ENCODE assay signal across 20 cellular contexts in genomic region chr10:2475711-2476110, GRCh38.
DNase-seq lines count a peak whose midpoint lies in the region; ATAC-seq and TF ChIP-seq lines count a peak whose summit lies in the region.
"Had no signal": no experiment of that assay in that cellular context is flagged by ENCODE, and none has a peak within 500 bp of the region (broad histone marks: within the 10 kb centered on the region; RNA-seq: fewer than 3 reads in every experiment).

No MANE protein-coding gene starts in this region.

- CTCF ChIA-PET in WTC11 (lab: Charles Lee): no interaction called here
- CTCF ChIA-PET in RWPE1 (lab: Yijun Ruan, JAX): no interaction called here

- H3K4me1 Mint-ChIP-seq in WTC11 (peaks cover 29% of the 10 kb centered on the region), glutamatergic neuron (ENCODE audit: low read depth, unreplicated experiment) (peaks cover 24% of the 10 kb centered on the region)
- H3K4me1 Mint-ChIP-seq: CD4-positive, CD25-positive, alpha-beta regulatory T cell had no signal

- H3K4me2 ChIP-seq in BLaER1: peak overlapping the region; percentile 37

- H3K27ac Mint-ChIP-seq in WTC11: peak overlapping the region; percentile 30; the same call in 1 of the 2 replicates
- peak overlapping the region; percentile 95 for H3K27ac Mint-ChIP-seq in glutamatergic neuron (ENCODE audit: unreplicated experiment)
- H3K27ac Mint-ChIP-seq: CD4-positive, CD25-positive, alpha-beta regulatory T cell had no signal

- H3K4me3 ChIP-seq in BLaER1: no peak overlapping the region
- H3K4me3 ChIP-seq: GM23248, SJCRH30 had no signal

- H3K9me3 Mint-ChIP-seq in WTC11 (peaks cover 21% of the 10 kb centered on the region), glutamatergic neuron (ENCODE audit: unreplicated experiment) (peaks cover 17% of the 10 kb centered on the region)

- no peak overlapping the region for H3K4me3 Mint-ChIP-seq in WTC11
- peak overlapping the region; percentile 47 for H3K4me3 Mint-ChIP-seq in glutamatergic neuron (ENCODE audit: unreplicated experiment)
- H3K4me3 Mint-ChIP-seq: CD4-positive, CD25-positive, alpha-beta regulatory T cell; H9 had no signal

- intact Hi-C loops in sciatic nerve (cut with DNase I): no loop called here

- peaks cover 9% of the 10 kb centered on the region; the same call in 1 of the 2 replicates for H3K9me3 ChIP-seq in BLaER1
- H3K9me3 ChIP-seq: BE2C, SJCRH30 had no signal

- DNase-seq in WTC11 (ENCODE audit: low spot score) (no peak), glutamatergic neuron (no peak), sciatic nerve (ENCODE audit: low spot score) (no peak), RWPE1 (ENCODE audit: low spot score) (no peak), NCI-H226 (no peak)
- no peak for DNase-seq in central memory CD4-positive, alpha-beta T cell
- DNase-seq: 8988T; BE2C; CD4-positive, CD25-positive, alpha-beta regulatory T cell; GM23248; H9; KBM-7; NCI-H1105 treated with DMSO at 0.1 percent for 48 hours; NCI-H1694; NCI-H2029 treated with DMSO at 0.1 percent for 48 hours; NCI-H69; SJCRH30 had no signal

- 0 out of 2 replicates have a peak overlapping the region, but pooled peaks have one; percentile 4 for H3K27ac ChIP-seq in BLaER1
- H3K27ac ChIP-seq in RWPE1: no peak overlapping the region
- H3K27ac ChIP-seq: GM23248, SJCRH30 had no signal

- H3K27me3 ChIP-seq in BLaER1: no peaks in the 10 kb centered on the region
- H3K27me3 ChIP-seq: BE2C, SJCRH30 had no signal

- H3K36me3 ChIP-seq in BLaER1: no peaks in the 10 kb centered on the region
- H3K36me3 ChIP-seq: BE2C, SJCRH30 had no signal

- no peaks in the 10 kb centered on the region for H4K20me1 ChIP-seq in BLaER1

- no peak for TF ChIP-seq CTCF in WTC11 (IDR thresholded peaks at IDR 0.05)
- TF ChIP-seq CTCF in glutamatergic neuron (IDR thresholded peaks at IDR 0.05; ENCODE audit: partially characterized antibody, unreplicated experiment): no peak
- no peak for TF ChIP-seq CTCF in RWPE1 (conservative IDR thresholded peaks at IDR 0.05; ENCODE audit: low read depth)

- POLR2A ChIA-PET in WTC11 (lab: Charles Lee): no interaction called here
- POLR2A ChIA-PET in RWPE1 (lab: Yijun Ruan, JAX; ENCODE audit: low non-redundant PET): interaction anchor here (0.7 kb wide), 1 partner anchor 999 kb away, joined by 3 read pairs; no protein-coding TSS in a partner anchor

- H3K36me3 Mint-ChIP-seq in WTC11 (peaks cover 12% of the 10 kb centered on the region), glutamatergic neuron (ENCODE audit: unreplicated experiment) (peaks cover 12% of the 10 kb centered on the region)
- H3K36me3 Mint-ChIP-seq: CD4-positive, CD25-positive, alpha-beta regulatory T cell had no signal

- H3K27me3 Mint-ChIP-seq in WTC11 (ENCODE audit: low read depth): peaks cover 3% of the 10 kb centered on the region; the same call in 1 of the 2 replicates
- peaks cover 14% of the 10 kb centered on the region for H3K27me3 Mint-ChIP-seq in glutamatergic neuron (ENCODE audit: unreplicated experiment)
- H3K27me3 Mint-ChIP-seq: CD4-positive, CD25-positive, alpha-beta regulatory T cell had no signal

- H3K9ac ChIP-seq in BLaER1: no peak overlapping the region
- H3K9ac ChIP-seq: GM23248 had no signal

- H3K4me1 ChIP-seq in BLaER1: peaks cover 11% of the 10 kb centered on the region
- H3K4me1 ChIP-seq: BE2C, SJCRH30 had no signal

- ATAC-seq in WTC11 (no peak), sciatic nerve (peak; percentile 88), HG02938 (IDR thresholded peaks at IDR 0.05; ENCODE audit: unreplicated experiment) (no peak)
- ATAC-seq: Panc1 had no signal

TF ChIP-seq in WTC11, 78 proteins besides CTCF, POLR2A, EP300 and RAD21:
- TF ChIP-seq NR2C2 (CRISPR knock-in tag; IDR thresholded peaks at IDR 0.05): no peak
- no peak for TF ChIP-seq ATF1 (CRISPR knock-in tag; IDR thresholded peaks at IDR 0.05)
- no peak for TF ChIP-seq PREB (CRISPR knock-in tag; IDR thresholded peaks at IDR 0.05; ENCODE audit: borderline replicate concordance)
- TF ChIP-seq TEAD4 (CRISPR knock-in tag; IDR thresholded peaks at IDR 0.05): no peak
- TF ChIP-seq CBFB (CRISPR knock-in tag; IDR thresholded peaks at IDR 0.05; ENCODE audit: low read depth): no peak
- no peak for TF ChIP-seq ZNF121 (CRISPR knock-in tag; IDR thresholded peaks at IDR 0.05)
- no peak for TF ChIP-seq NFE2L1 (CRISPR knock-in tag; IDR thresholded peaks at IDR 0.05)
- TF ChIP-seq ZNF671 (CRISPR knock-in tag; IDR thresholded peaks at IDR 0.05): no peak
- TF ChIP-seq NR3C1 (CRISPR knock-in tag; conservative IDR thresholded peaks at IDR 0.05; ENCODE audit: low read depth): no peak
- no peak for TF ChIP-seq OVOL2 (CRISPR knock-in tag; IDR thresholded peaks at IDR 0.05; ENCODE audit: borderline replicate concordance)
- TF ChIP-seq, protein P1, sequence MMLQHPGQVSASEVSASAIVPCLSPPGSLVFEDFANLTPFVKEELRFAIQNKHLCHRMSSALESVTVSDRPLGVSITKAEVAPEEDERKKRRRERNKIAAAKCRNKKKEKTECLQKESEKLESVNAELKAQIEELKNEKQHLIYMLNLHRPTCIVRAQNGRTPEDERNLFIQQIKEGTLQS (CRISPR knock-in tag; conservative IDR thresholded peaks at IDR 0.05): no peak
- no peak for TF ChIP-seq STAT6 (CRISPR knock-in tag; conservative IDR thresholded peaks at IDR 0.05; ENCODE audit: low read depth)
- TF ChIP-seq SOX15 (CRISPR knock-in tag; IDR thresholded peaks at IDR 0.05): no peak
- TF ChIP-seq, protein P2, sequence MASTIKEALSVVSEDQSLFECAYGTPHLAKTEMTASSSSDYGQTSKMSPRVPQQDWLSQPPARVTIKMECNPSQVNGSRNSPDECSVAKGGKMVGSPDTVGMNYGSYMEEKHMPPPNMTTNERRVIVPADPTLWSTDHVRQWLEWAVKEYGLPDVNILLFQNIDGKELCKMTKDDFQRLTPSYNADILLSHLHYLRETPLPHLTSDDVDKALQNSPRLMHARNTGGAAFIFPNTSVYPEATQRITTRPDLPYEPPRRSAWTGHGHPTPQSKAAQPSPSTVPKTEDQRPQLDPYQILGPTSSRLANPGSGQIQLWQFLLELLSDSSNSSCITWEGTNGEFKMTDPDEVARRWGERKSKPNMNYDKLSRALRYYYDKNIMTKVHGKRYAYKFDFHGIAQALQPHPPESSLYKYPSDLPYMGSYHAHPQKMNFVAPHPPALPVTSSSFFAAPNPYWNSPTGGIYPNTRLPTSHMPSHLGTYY (CRISPR knock-in tag; IDR thresholded peaks at IDR 0.05): no peak
- TF ChIP-seq TCF7 (CRISPR knock-in tag; IDR thresholded peaks at IDR 0.05; ENCODE audit: low read depth): no peak
